In the genomic region with DNA sequence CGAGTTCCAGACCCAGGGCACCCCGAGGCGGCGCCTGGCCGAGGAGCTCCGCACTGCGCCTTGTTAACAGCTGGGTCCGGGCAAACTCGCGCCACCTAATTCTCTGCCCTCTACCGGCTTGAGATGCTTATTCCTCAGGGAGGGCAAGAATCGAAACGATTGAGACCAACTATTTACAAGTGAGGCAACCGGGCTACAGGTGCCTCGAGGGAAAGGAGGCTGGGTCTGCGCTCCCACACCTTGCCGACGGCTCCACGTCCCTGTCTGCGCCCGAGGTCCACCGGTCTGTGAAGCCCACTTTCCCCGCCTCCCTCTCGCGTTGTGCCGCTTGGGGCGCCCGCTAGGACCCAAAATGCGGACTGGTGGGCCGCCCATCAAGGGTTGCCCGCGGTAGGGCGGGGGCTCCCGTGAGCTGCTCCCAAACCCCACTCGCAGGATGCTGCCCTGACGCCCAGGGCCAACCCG, we compare ENCODE assay signal across 8 cellular contexts. TPM values are rescaled to one million over a fixed set of nuclear protein-coding genes. Genes with fewer than 3 reads are reported as not detected.
A peak's percentile ranks its signal among the peaks of the same experiment; 100 is the strongest.
DNase-seq lines count a peak whose midpoint lies in the region; FAIRE-seq and TF ChIP-seq lines count a peak whose summit lies in the region.

No MANE protein-coding gene starts in this region.

- H3K27ac Mint-ChIP-seq in HFFc6 = peak overlapping the region; percentile 82
- peak overlapping the region; percentile 63 for H3K27ac Mint-ChIP-seq in activated CD4-positive, alpha-beta T cell treated with anti-CD3 and anti-CD28 coated beads, Interleukin-2, amount 10 ng/mL, durations not matched to agents 24 days and 14 days
- peak overlapping the region; percentile 78 for H3K27ac Mint-ChIP-seq in dendritic cell treated with granulocyte-macrophage colony-stimulating factor and Interleukin-4, amounts not matched to agents 40 ng/mL and 50 ng/mL, for 4 days

- TF ChIP-seq CTCF in HFFc6 (IDR thresholded peaks at IDR 0.05) (peak; percentile 71), lower leg skin (IDR thresholded peaks at IDR 0.05) (no peak)

- DNase-seq in GM12891 (ENCODE audit: insufficient read length, low spot score) = peak; percentile 55
- peak; percentile 56 for DNase-seq in HFFc6
- peak; percentile 28 for DNase-seq in NCI-H146 treated with DMSO at 0.1 percent for 48 hours (lab: John Stamatoyannopoulos, UW; ENCODE audit: unreplicated experiment)
- peak; percentile 85 for DNase-seq in activated CD4-positive, alpha-beta T cell treated with anti-CD3 and anti-CD28 coated beads, Interleukin-2, amount 10 ng/mL, durations not matched to agents 24 days and 14 days
- DNase-seq in lower leg skin (ENCODE audit: low spot score in 2 of 2) = peak in 1 of 2 donors; percentile 90
- DNase-seq in stimulated activated CD4-positive, alpha-beta T cell treated with anti-CD3 and anti-CD28 coated beads, TNF-alpha, amount 100 ng/mL, for 4 hours (ENCODE audit: low read depth in 3 of 3) = peak; percentile 18 to 37 (median 26)
- DNase-seq in NCI-H2029 (lab: John Stamatoyannopoulos, UW) = no peak

- H3K4me1 Mint-ChIP-seq in HFFc6 (ENCODE audit: low read depth) = peaks cover 70% of the 10 kb centered on the region
- H3K4me1 Mint-ChIP-seq in activated CD4-positive, alpha-beta T cell treated with anti-CD3 and anti-CD28 coated beads, Interleukin-2, amount 10 ng/mL, durations not matched to agents 24 days and 14 days = peaks cover 46% of the 10 kb centered on the region
- peaks cover 47% of the 10 kb centered on the region for H3K4me1 Mint-ChIP-seq in dendritic cell treated with granulocyte-macrophage colony-stimulating factor and Interleukin-4, amounts not matched to agents 40 ng/mL and 50 ng/mL, for 4 days (ENCODE audit: low read depth)

- peak overlapping the region; percentile 74 for H3K4me3 ChIP-seq in lower leg skin (ENCODE audit: low read depth, poor library complexity, severe bottlenecking)

- FAIRE-seq in GM12891 (lab: Jason Lieb, UNC) = peak; percentile 69

- intact Hi-C loops in activated CD4-positive, alpha-beta T cell treated with anti-CD3 and anti-CD28 coated beads, Interleukin-2, amount 10 ng/mL, durations not matched to agents 24 days and 14 days (cut with micrococcal nuclease) = loop anchor here (2.0 to 10.0 kb wide), 5 partner anchors 142 to 1099 kb away; a partner anchor contains a TSS
- intact Hi-C loops in dendritic cell treated with granulocyte-macrophage colony-stimulating factor and Interleukin-4, amounts not matched to agents 40 ng/mL and 50 ng/mL, for 4 days (cut with micrococcal nuclease) = loop anchor here (2.0 kb wide), 1 partner anchor 54 kb away; no protein-coding TSS in a partner anchor
- intact Hi-C loops in lower leg skin (cut with DNase I; ENCODE audit: low total_unique reads) = no loop called here

- H3K36me3 Mint-ChIP-seq in HFFc6 (ENCODE audit: low read depth) = peaks cover 21% of the 10 kb centered on the region
- peaks cover 14% of the 10 kb centered on the region for H3K36me3 Mint-ChIP-seq in activated CD4-positive, alpha-beta T cell treated with anti-CD3 and anti-CD28 coated beads, Interleukin-2, amount 10 ng/mL, durations not matched to agents 24 days and 14 days (ENCODE audit: low read depth)
- H3K36me3 Mint-ChIP-seq in dendritic cell treated with granulocyte-macrophage colony-stimulating factor and Interleukin-4, amounts not matched to agents 40 ng/mL and 50 ng/mL, for 4 days (ENCODE audit: low read depth) = peaks cover 27% of the 10 kb centered on the region

- H3K27me3 Mint-ChIP-seq in HFFc6 (ENCODE audit: insufficient read depth) = peaks cover 2% of the 10 kb centered on the region; the same call in 1 of the 2 replicates
- H3K27me3 Mint-ChIP-seq in activated CD4-positive, alpha-beta T cell treated with anti-CD3 and anti-CD28 coated beads, Interleukin-2, amount 10 ng/mL, durations not matched to agents 24 days and 14 days = no peaks in the 10 kb centered on the region
- peaks cover 5% of the 10 kb centered on the region for H3K27me3 Mint-ChIP-seq in dendritic cell treated with granulocyte-macrophage colony-stimulating factor and Interleukin-4, amounts not matched to agents 40 ng/mL and 50 ng/mL, for 4 days

- WGBS in lower leg skin, 2 donors = 2 to 3% methylated on average over 33 to 35 of the region's 37 CpGs

- H3K9me3 Mint-ChIP-seq in HFFc6 = no peaks in the 10 kb centered on the region
- H3K9me3 Mint-ChIP-seq in activated CD4-positive, alpha-beta T cell treated with anti-CD3 and anti-CD28 coated beads, Interleukin-2, amount 10 ng/mL, durations not matched to agents 24 days and 14 days = no peaks in the 10 kb centered on the region
- H3K9me3 Mint-ChIP-seq in dendritic cell treated with granulocyte-macrophage colony-stimulating factor and Interleukin-4, amounts not matched to agents 40 ng/mL and 50 ng/mL, for 4 days = no peaks in the 10 kb centered on the region

- TF ChIP-seq POLR2A in GM12891 (IDR thresholded peaks at IDR 0.05; ENCODE audit: low read depth, low read length) (no peak), lower leg skin (IDR thresholded peaks at IDR 0.05) (no peak)

- peak overlapping the region; percentile 94 for H3K4me3 Mint-ChIP-seq in HFFc6
- H3K4me3 Mint-ChIP-seq in activated CD4-positive, alpha-beta T cell treated with anti-CD3 and anti-CD28 coated beads, Interleukin-2, amount 10 ng/mL, durations not matched to agents 24 days and 14 days = peak overlapping the region; percentile 90
- H3K4me3 Mint-ChIP-seq in dendritic cell treated with granulocyte-macrophage colony-stimulating factor and Interleukin-4, amounts not matched to agents 40 ng/mL and 50 ng/mL, for 4 days = peak overlapping the region; percentile 83

TF ChIP-seq in GM12891, 5 proteins besides CTCF, POLR2A, EP300 and RAD21:
- TF ChIP-seq PAX5 (IDR thresholded peaks at IDR 0.05; ENCODE audit: insufficient read depth, low read length, severe bottlenecking) (no peak), SPI1 (IDR thresholded peaks at IDR 0.05; ENCODE audit: low read depth, low read length) (no peak), POLR2AphosphoS5 (IDR thresholded peaks at IDR 0.05; ENCODE audit: low read depth, low read length) (no peak), TAF1 (IDR thresholded peaks at IDR 0.05; ENCODE audit: low read depth, low read length) (no peak), POU2F2 (IDR thresholded peaks at IDR 0.05; ENCODE audit: low read depth, low read length) (no peak)

RNA-seq across cellular contexts. Expression of a gene that starts 0.5 kb away (rescaled TPM):
- 82.2 TPM for polyA plus RNA-seq in GM12891 (2012; ENCODE audit: low read depth, missing spikeins)
- total RNA-seq in HFFc6 (2021; fragmentation: NEBNext Ultra II Directional; extraction: Animal tissue kit (Norgen Biotek cat#: 25700)) = 100 to 1,000 TPM; 208 to 232 (median 223) TPM
- 107 TPM in 2 replicates for total RNA-seq in activated CD4-positive, alpha-beta T cell treated with anti-CD3 and anti-CD28 coated beads, Interleukin-2, amount 10 ng/mL, durations not matched to agents 24 days and 14 days
- total RNA-seq in lower leg skin = 10 to 100 TPM in 3 of 4 donors, 1 to 10 TPM in 1; 8.6 to 22.4 (median 13.1) TPM
